In the genomic region with DNA sequence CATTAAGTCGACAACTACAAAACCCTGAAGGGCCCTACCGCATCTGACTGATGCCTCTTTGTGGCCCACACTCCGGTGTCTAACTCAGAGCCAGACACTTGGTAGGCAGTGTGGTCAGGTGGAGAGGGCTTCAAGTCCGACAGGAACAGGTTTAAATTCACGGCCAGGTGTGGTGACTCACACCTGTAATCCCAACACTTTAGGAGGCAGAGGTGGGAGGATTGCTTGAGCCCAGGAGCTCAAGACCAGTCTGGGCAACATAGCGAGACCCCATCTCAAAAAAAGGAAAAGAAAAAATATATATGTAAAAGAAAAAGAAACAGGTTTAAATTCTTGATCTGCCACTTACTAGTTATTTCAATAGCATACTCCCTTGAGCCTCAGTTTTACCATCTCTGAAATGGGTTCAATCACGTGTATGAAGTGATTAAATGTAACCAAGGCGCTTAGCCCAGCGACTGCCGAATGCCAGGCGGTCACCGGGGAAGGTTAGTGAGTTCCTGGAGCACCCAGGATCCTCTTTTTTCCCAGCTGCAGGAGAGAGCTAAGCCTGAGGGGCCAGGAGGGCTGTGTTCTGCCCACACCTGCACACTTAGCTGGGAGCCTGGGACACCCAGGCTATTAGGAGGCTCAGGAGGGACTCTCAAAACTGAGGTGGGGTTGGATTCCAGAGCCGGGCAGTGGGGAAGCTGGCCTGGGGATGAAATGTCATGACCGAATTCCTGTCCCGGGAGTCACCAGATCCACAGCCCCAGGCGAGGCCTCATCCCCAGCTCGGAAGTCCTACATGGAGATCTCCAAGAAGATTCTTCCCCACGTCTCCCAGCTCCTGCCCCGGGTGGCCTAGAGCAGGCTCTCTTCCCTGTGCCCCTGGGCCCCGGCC, we compare ENCODE assay signal across 8 cellular contexts. TPM values are rescaled to one million over a fixed set of nuclear protein-coding genes. Genes with fewer than 3 reads are reported as not detected.
A peak's percentile ranks its signal among the peaks of the same experiment; 100 is the strongest.
DNase-seq lines count a peak whose midpoint lies in the region; ATAC-seq, FAIRE-seq and TF ChIP-seq lines count a peak whose summit lies in the region.

No MANE protein-coding gene starts in this region.

- H2BK5ac ChIP-seq in IMR-90 (ENCODE audit: low read depth, low read length, poor library complexity, severe bottlenecking), result peak overlapping the region; percentile 50

- CTCF ChIA-PET in IMR-90 (lab: Yijun Ruan, JAX), result interaction anchor here (1.8 kb wide), 1 partner anchor 155 kb away, joined by 7 read pairs; no protein-coding TSS in a partner anchor

- ATAC-seq in IMR-90 (ENCODE audit: low read depth), result peak; percentile 50
- peak; percentile 45 to 57 for ATAC-seq in gastrocnemius medialis
- no peak for ATAC-seq in HG03439 (IDR thresholded peaks at IDR 0.05; ENCODE audit: unreplicated experiment)
- ATAC-seq in GM19035 (IDR thresholded peaks at IDR 0.05; ENCODE audit: unreplicated experiment), result no peak

- H4K20me1 ChIP-seq in IMR-90 (ENCODE audit: insufficient read depth, low read length) (peaks cover 43% of the 10 kb centered on the region), astrocyte (ENCODE audit: insufficient read depth, low read length) (peaks cover 47% of the 10 kb centered on the region), hepatocyte (ENCODE audit: insufficient read depth, poor library complexity, severe bottlenecking) (peaks cover 27% of the 10 kb centered on the region)

- H3K14ac ChIP-seq in IMR-90 (replicated peaks; ENCODE audit: low read depth, low read length), result no peak overlapping the region; the same call in none of the 2 replicates

- H3K9me3 ChIP-seq in IMR-90 (ENCODE audit: control insufficient read depth, insufficient read depth, low read length) (no peaks in the 10 kb centered on the region), astrocyte (ENCODE audit: insufficient read depth, low read depth, low read length) (no peaks in the 10 kb centered on the region), hepatocyte (ENCODE audit: low read depth) (no peaks in the 10 kb centered on the region), gastrocnemius medialis (no peaks in the 10 kb centered on the region)

- H3K4me3 ChIP-seq in GM08714 (ENCODE audit: low read length) (peak overlapping the region; percentile 81), IMR-90 (ENCODE audit: insufficient read depth, low read depth, low read length) (peak overlapping the region; percentile 73), astrocyte (ENCODE audit: insufficient read depth, low read depth, low read length) (peak overlapping the region; percentile 75), hepatocyte (peak overlapping the region; percentile 98), gastrocnemius medialis (peak overlapping the region; percentile 76 to 97 (median 92))

- H3K27me3 ChIP-seq in IMR-90 (ENCODE audit: control insufficient read depth, insufficient read depth, low read length) (no peaks in the 10 kb centered on the region; the same call in 1 of the 2 replicates), astrocyte (ENCODE audit: insufficient read depth, low read length) (peaks cover 2% of the 10 kb centered on the region), hepatocyte (no peaks in the 10 kb centered on the region), gastrocnemius medialis (no peaks in the 10 kb centered on the region)

- H3K4me3 Mint-ChIP-seq in astrocyte (ENCODE audit: unreplicated experiment), result peak overlapping the region; percentile 86

- peak overlapping the region; percentile 68; the same call in 1 of the 2 replicates for H4K91ac ChIP-seq in IMR-90 (ENCODE audit: insufficient read depth, low read depth, low read length)

- H3K9ac ChIP-seq in IMR-90 (ENCODE audit: low read depth, low read length), result peak overlapping the region; percentile 63
- H3K9ac ChIP-seq in astrocyte (ENCODE audit: low read length), result peak overlapping the region; percentile 90

- FAIRE-seq in astrocyte (lab: Jason Lieb, UNC), result no peak

- no peak overlapping the region for H4K5ac ChIP-seq in IMR-90 (ENCODE audit: low read depth, low read length)

- peaks cover 29% of the 10 kb centered on the region for H3K4me1 Mint-ChIP-seq in astrocyte (ENCODE audit: low read depth, unreplicated experiment)

- peak overlapping the region; percentile 90 for H3K23ac ChIP-seq in IMR-90 (ENCODE audit: low read depth, low read length)

- no peak overlapping the region; the same call in 2 of the 3 replicates for H2BK15ac ChIP-seq in IMR-90 (ENCODE audit: low read depth, low read length)

- TF ChIP-seq CTCF in IMR-90 (conservative IDR thresholded peaks at IDR 0.05; ENCODE audit: low read depth, low read length) (no peak), astrocyte (IDR thresholded peaks at IDR 0.05; ENCODE audit: insufficient read depth, low read depth, low read length) (no peak), hepatocyte (IDR thresholded peaks at IDR 0.05; ENCODE audit: poor library complexity) (no peak), gastrocnemius medialis (IDR thresholded peaks at IDR 0.05 in 4 of 5, conservative IDR thresholded peaks at IDR 0.05 in 1 of 5) (no peak)

- peak overlapping the region; percentile 65 for H3K4ac ChIP-seq in IMR-90 (ENCODE audit: low read depth, low read length)

- peaks cover 28% of the 10 kb centered on the region for H3K79me2 ChIP-seq in astrocyte (ENCODE audit: insufficient read depth, low read length)
- peaks cover 47% of the 10 kb centered on the region for H3K79me2 ChIP-seq in hepatocyte

- DNase-seq in IMR-90 (peak; percentile 49), astrocyte (ENCODE audit: low read depth) (peak; percentile 43), hepatocyte (ENCODE audit: low spot score) (peak; percentile 65), gastrocnemius medialis (peak in 1 of 2 donors; percentile 57), NCI-H2107 treated with DMSO at 0.1 percent for 48 hours (lab: John Stamatoyannopoulos, UW; ENCODE audit: unreplicated experiment) (no peak)

- H3K9me1 ChIP-seq in IMR-90 (ENCODE audit: insufficient read depth, low read length), result peaks cover 16% of the 10 kb centered on the region

- intact Hi-C loops in IMR-90 (cut with micrococcal nuclease), result loop anchor here (1.0 to 10.0 kb wide), 5 partner anchors 85 to 229 kb away; a partner anchor contains a TSS
- intact Hi-C loops in gastrocnemius medialis (cut with DNase I; ENCODE audit: low total_unique reads), result loop anchor here (1.0 to 10.0 kb wide), 6 partner anchors 26 to 232 kb away; a partner anchor contains a TSS

- no peak overlapping the region for H3K18ac ChIP-seq in IMR-90 (ENCODE audit: low read depth, low read length)

- peaks cover 2% of the 10 kb centered on the region for H3K36me3 Mint-ChIP-seq in astrocyte (ENCODE audit: low read depth, unreplicated experiment)

- no peak overlapping the region for H2BK20ac ChIP-seq in IMR-90 (ENCODE audit: low read depth, low read length)

- H3K56ac ChIP-seq in IMR-90 (ENCODE audit: extremely low read depth, insufficient read depth, low read length), result peak overlapping the region; percentile 57

- peaks cover 3% of the 10 kb centered on the region for H3K27me3 Mint-ChIP-seq in astrocyte (ENCODE audit: low read depth, unreplicated experiment)

- peak overlapping the region; percentile 54 for H3K27ac ChIP-seq in IMR-90 (ENCODE audit: insufficient read depth, low read length)
- H3K27ac ChIP-seq in astrocyte (ENCODE audit: low read depth, low read length), result peak overlapping the region; percentile 72
- H3K27ac ChIP-seq in hepatocyte, result peak overlapping the region; percentile 98
- peak overlapping the region; percentile 88 to 99 (median 98) for H3K27ac ChIP-seq in gastrocnemius medialis

- H2BK120ac ChIP-seq in IMR-90 (ENCODE audit: low read depth, low read length), result peak overlapping the region; percentile 49

- H2AFZ ChIP-seq in IMR-90 (replicated peaks; ENCODE audit: low read length, poor library complexity) (peak overlapping the region; percentile 90), astrocyte (ENCODE audit: low read depth, low read length) (peak overlapping the region; percentile 96), hepatocyte (peak overlapping the region; percentile 76)

- peaks cover 11% of the 10 kb centered on the region for H3K4me1 ChIP-seq in IMR-90 (ENCODE audit: control insufficient read depth, insufficient read depth, low read length)
- H3K4me1 ChIP-seq in astrocyte (ENCODE audit: insufficient read depth, low read length), result peaks cover 11% of the 10 kb centered on the region
- peaks cover 20% of the 10 kb centered on the region for H3K4me1 ChIP-seq in hepatocyte (ENCODE audit: insufficient read depth)
- H3K4me1 ChIP-seq in gastrocnemius medialis, result peaks cover 41 to 46% of the 10 kb centered on the region in 2 donors

- peak overlapping the region; percentile 10 to 43; a peak in 2 of 4 replicates for H4K8ac ChIP-seq in IMR-90 (ENCODE audit: low read depth in 2 of 2, low read length in 2 of 2)

- peaks cover 18 to 54% of the 10 kb centered on the region in 2 experiments; a peak in 3 of 4 replicates for H3K79me1 ChIP-seq in IMR-90 (ENCODE audit: low read depth in 1 of 2, low read length in 2 of 2)

- H2AK5ac ChIP-seq in IMR-90 (ENCODE audit: low read depth, low read length), result peak overlapping the region; percentile 48; the same call in 1 of the 2 replicates

- 71% methylated on average over 6 of the region's 20 CpGs; no CpG with 5 or more reads in 1 of the 2 experiments for WGBS in IMR-90 (ENCODE audit: extremely low coverage in 2 of 2, insufficient read length in 1 of 2), 2 experiments
- WGBS in hepatocyte (ENCODE audit: low lambda C conversion rate, missing lambda C conversion rate), result 52% methylated on average over 18 of the region's 20 CpGs

- no peaks in the 10 kb centered on the region for H3K9me2 ChIP-seq in hepatocyte (replicated peaks; ENCODE audit: insufficient read depth)

- H3K36me3 ChIP-seq in IMR-90 (ENCODE audit: control insufficient read depth, insufficient read depth, low read length) (0 out of 2 replicates have a peak, but pooled peaks cover under 1% of the 10 kb centered on the region), astrocyte (ENCODE audit: insufficient read depth, low read length) (no peaks in the 10 kb centered on the region), hepatocyte (replicated peaks; ENCODE audit: insufficient read depth, low read depth) (no peaks in the 10 kb centered on the region), gastrocnemius medialis (peaks cover 0 to 2% of the 10 kb centered on the region in 2 donors)

- peak overlapping the region; percentile 93 for H2AK9ac ChIP-seq in IMR-90 (replicated peaks; ENCODE audit: low read depth, low read length, poor library complexity)

- in situ Hi-C loops in IMR-90 (cut with MboI; ENCODE audit: low sequenced_read_pairs), result no loop called here
- in situ Hi-C loops in gastrocnemius medialis (cut with MboI; ENCODE audit: low sequenced_read_pairs in 4 of 4), result loop anchor here in 1 of 4 donors (25.0 kb wide), 1 partner anchor 122 kb away; a partner anchor contains a TSS

- BruUV-seq in IMR-90 (replicated peaks; lab: Mats Ljungman, UMichigan), result no TSS peak

- H3K9me3 Mint-ChIP-seq in astrocyte (ENCODE audit: unreplicated experiment), result peaks cover 4% of the 10 kb centered on the region

- peak overlapping the region; percentile 91 for H3K4me2 ChIP-seq in IMR-90 (ENCODE audit: low read depth, low read length)
- H3K4me2 ChIP-seq in astrocyte (ENCODE audit: low read length), result peak overlapping the region; percentile 93
- H3K4me2 ChIP-seq in hepatocyte, result peak overlapping the region; percentile 96

- TF ChIP-seq POLR2A in IMR-90 (IDR thresholded peaks at IDR 0.05; ENCODE audit: low read depth, low read length), result no peak
- TF ChIP-seq POLR2A in gastrocnemius medialis (IDR thresholded peaks at IDR 0.05), result no peak

- POLR2A ChIA-PET in IMR-90 (lab: Charles Lee; ENCODE audit: unreplicated experiment), result no interaction called here

- TF ChIP-seq RAD21 in IMR-90 (IDR thresholded peaks at IDR 0.05; ENCODE audit: low read length), result no peak

- dilution Hi-C loops in IMR-90 (cut with HindIII; ENCODE audit: low sequenced_read_pairs, unreplicated experiment), result no loop called here

- peak overlapping the region; percentile 41 for H3K27ac Mint-ChIP-seq in astrocyte (ENCODE audit: unreplicated experiment)

RNA-seq across cellular contexts. Expression of a gene that starts 0.9 kb away (rescaled TPM):
- total RNA-seq in IMR-90 (2012; rRNA removed) (87.6 and 122 TPM in 2 replicates), astrocyte (89.2 and 117 TPM in 2 replicates), hepatocyte (131 and 139 TPM in 2 replicates), gastrocnemius medialis (100 to 1,000 TPM; 261 to 386 (median 302) TPM)
- polyA plus RNA-seq in IMR-90 (2012; rRNA removed) (99.9 and 133 TPM in 2 replicates), hepatocyte (284 and 289 TPM in 2 replicates)
- 126 and 155 TPM in 2 replicates for polyA plus RNA-seq in IMR-90 (2012; cell fraction: cytosol; rRNA removed)
- polyA plus RNA-seq in IMR-90 (2012; cell fraction: nucleus; rRNA removed; ENCODE audit: low replicate concordance), result 82.7 and 83.9 TPM in 2 replicates

RNA-seq across cellular contexts. Expression of a gene that starts 26.9 kb away (rescaled TPM):
- total RNA-seq in IMR-90 (2012; rRNA removed), result 33.3 and 35.0 TPM in 2 replicates
- polyA plus RNA-seq in IMR-90 (2012; rRNA removed), result 131 and 146 TPM in 2 replicates
- 161 and 196 TPM in 2 replicates for polyA plus RNA-seq in IMR-90 (2012; cell fraction: cytosol; rRNA removed)
- 35.5 and 41.7 TPM in 2 replicates for polyA plus RNA-seq in IMR-90 (2012; cell fraction: nucleus; rRNA removed; ENCODE audit: low replicate concordance)
- total RNA-seq in astrocyte, result 103 and 108 TPM in 2 replicates
- 109 and 161 TPM in 2 replicates for total RNA-seq in hepatocyte
- 222 and 224 TPM in 2 replicates for polyA plus RNA-seq in hepatocyte
- 100 to 1,000 TPM; 189 to 274 (median 229) TPM for total RNA-seq in gastrocnemius medialis

RNA-seq across cellular contexts. Expression of a gene that starts 27.1 kb away (rescaled TPM):
- total RNA-seq in IMR-90 (2012; rRNA removed) (28.0 and 33.3 TPM in 2 replicates), astrocyte (39.3 and 46.3 TPM in 2 replicates), hepatocyte (22.9 and 25.6 TPM in 2 replicates), gastrocnemius medialis (10 to 100 TPM; 21.6 to 43.5 (median 33.9) TPM)
- polyA plus RNA-seq in IMR-90 (2012; rRNA removed) (60.4 and 61.3 TPM in 2 replicates), hepatocyte (64.0 and 82.3 TPM in 2 replicates)
- polyA plus RNA-seq in IMR-90 (2012; cell fraction: cytosol; rRNA removed), result 40.4 and 78.7 TPM in 2 replicates
- 71.5 and 77.8 TPM in 2 replicates for polyA plus RNA-seq in IMR-90 (2012; cell fraction: nucleus; rRNA removed; ENCODE audit: low replicate concordance)

RNA-seq across cellular contexts. Expression of a gene that starts 32.7 kb away (rescaled TPM):
- total RNA-seq in IMR-90 (2012; rRNA removed) (47.0 and 50.3 TPM in 2 replicates), astrocyte (56.2 and 58.5 TPM in 2 replicates), hepatocyte (63.1 and 66.4 TPM in 2 replicates), gastrocnemius medialis (10 to 100 TPM; 14.0 to 20.7 (median 14.7) TPM)
- polyA plus RNA-seq in IMR-90 (2012; rRNA removed) (31.3 and 32.9 TPM in 2 replicates), hepatocyte (43.0 and 47.3 TPM in 2 replicates)
- polyA plus RNA-seq in IMR-90 (2012; cell fraction: cytosol; rRNA removed), result 10.3 and 16.1 TPM in 2 replicates
- 9.4 and 41.3 TPM in 2 replicates for polyA plus RNA-seq in IMR-90 (2012; cell fraction: nucleus; rRNA removed; ENCODE audit: low replicate concordance)

RNA-seq across cellular contexts. Expression of a gene that starts 50.2 kb away (rescaled TPM):
- total RNA-seq in IMR-90 (2012; rRNA removed) (3.6 and 4.4 TPM in 2 replicates), astrocyte (13.2 and 14.3 TPM in 2 replicates), hepatocyte (6.7 and 8.9 TPM in 2 replicates), gastrocnemius medialis (1 to 10 TPM; 1.4 to 4.7 (median 2.4) TPM)
- polyA plus RNA-seq in IMR-90 (2012; rRNA removed) (5.0 and 6.0 TPM in 2 replicates), hepatocyte (2.5 and 4.4 TPM in 2 replicates)
- polyA plus RNA-seq in IMR-90 (2012; cell fraction: cytosol; rRNA removed), result 1.3 and 1.5 TPM in 2 replicates
- polyA plus RNA-seq in IMR-90 (2012; cell fraction: nucleus; rRNA removed; ENCODE audit: low replicate concordance), result 17.8 and 20.2 TPM in 2 replicates

Comparison
In these comparisons a context has a peak if more than half of its experiments do, and no peak if none do; other contexts are left out.
1. ATAC-seq: peak in IMR-90 (single experiment) and gastrocnemius medialis (2 of 2); none in HG03439 (single experiment) and GM19035 (single experiment).
2. Peak in every context shown above with its lines, with median percentiles within 50 percentile points of each other: H3K4me3 ChIP-seq, H2AFZ ChIP-seq, H3K27ac ChIP-seq and H3K4me2 ChIP-seq.